8 cellular contexts compared by ENCODE assay signal in genomic region chr14:74302634-74303569, GRCh38. TPM values are rescaled to one million over a fixed set of nuclear protein-coding genes. Genes with fewer than 3 reads are reported as not detected.
DNase-seq lines count a peak whose midpoint lies in the region; ATAC-seq and TF ChIP-seq lines count a peak whose summit lies in the region.

ABCD4 (minus strand) TSS chr14:74302934; CDS start chr14:74302912, 22 bp downstream.

- no peaks in the 10 kb centered on the region for H3K4me1 ChIP-seq in Panc1 (ENCODE audit: control insufficient read depth, insufficient read depth, low read length)

- no TSS peak for BruUV-seq in Panc1 (replicated peaks; lab: Mats Ljungman, UMichigan)

- POLR2A ChIA-PET in Panc1 (lab: Charles Lee), result interaction anchor here (0.5 to 0.9 kb wide), 2 partner anchors 10 to 37 kb away, joined by 3 to 8 read pairs; no protein-coding TSS in a partner anchor

- CTCF ChIA-PET in Panc1 (lab: Charles Lee), result interaction anchor here (0.6 kb wide), 2 partner anchors 199 to 486 kb away, joined by 5 to 9 read pairs; no protein-coding TSS in a partner anchor

- H3K27ac ChIP-seq in Panc1 (ENCODE audit: low read length), result peak within 1 kb of the TSS; percentile 84

- H3K4me3 Mint-ChIP-seq in activated T-cell treated with anti-CD3 and anti-CD28 coated beads, Interleukin-2, amount 50 U/mL, for 4 hours, result peak within 1 kb of the TSS; percentile 99

- peaks cover 11% of the 10 kb centered on the region for H3K36me3 Mint-ChIP-seq in activated T-cell treated with anti-CD3 and anti-CD28 coated beads, Interleukin-2, amount 50 U/mL, for 4 hours (ENCODE audit: insufficient read depth)

- H3K36me3 ChIP-seq in Panc1 (ENCODE audit: control insufficient read depth, insufficient read depth, low read length), result peaks cover 2% of the 10 kb centered on the region; the same call in 1 of the 2 replicates

- no peaks in the 10 kb centered on the region for H3K27me3 Mint-ChIP-seq in activated T-cell treated with anti-CD3 and anti-CD28 coated beads, Interleukin-2, amount 50 U/mL, for 4 hours (ENCODE audit: low read depth)

- TF ChIP-seq CTCF in Panc1 (IDR thresholded peaks at IDR 0.05), result peak; percentile 85

- H3K4me3 ChIP-seq in Panc1 (ENCODE audit: low read depth in 2 of 2, low read length in 2 of 2), result peak within 1 kb of the TSS; percentile 75 to 83

- in situ Hi-C loops in KBM-7 (cut with MboI; ENCODE audit: low pct_unique_long_range_greater_than_20kb, low sequenced_read_pairs), result no loop called here
- in situ Hi-C loops in Panc1 (cut with HindIII; ENCODE audit: low pct_unique_long_range_greater_than_20kb, low sequenced_read_pairs), result no loop called here

- no peaks in the 10 kb centered on the region for H3K27me3 ChIP-seq in Panc1 (ENCODE audit: control insufficient read depth, insufficient read depth, low read length)

- DNase-seq in DMS79 treated with DMSO at 0.1 percent for 48 hours (lab: John Stamatoyannopoulos, UW) (peak; percentile 99), KBM-7 (peak; percentile 93), Panc1 (ENCODE audit: low read depth, low spot score) (peak; percentile 65), myocyte (ENCODE audit: low read depth) (peak; percentile 97)
- peak; percentile 78 for DNase-seq in activated T-cell treated with anti-CD3 and anti-CD28 coated beads, Interleukin-2, amount 50 U/mL, for 4 hours
- peak; percentile 81 to 90 for DNase-seq in stimulated activated CD8-positive, alpha-beta memory T cell treated with anti-CD3 and anti-CD28 coated beads, Interleukin-7, amount 100 ng/mL, for 48 hours (ENCODE audit: extremely low read depth in 1 of 2, low read depth in 1 of 2)

- no peaks in the 10 kb centered on the region for H3K9me3 ChIP-seq in Panc1 (ENCODE audit: control insufficient read depth, insufficient read depth, low read depth, low read length)

- H3K4me1 Mint-ChIP-seq in activated T-cell treated with anti-CD3 and anti-CD28 coated beads, Interleukin-2, amount 50 U/mL, for 4 hours (ENCODE audit: low read depth), result peaks cover 24% of the 10 kb centered on the region

- H3K9me3 Mint-ChIP-seq in activated T-cell treated with anti-CD3 and anti-CD28 coated beads, Interleukin-2, amount 50 U/mL, for 4 hours, result no peaks in the 10 kb centered on the region

- intact Hi-C loops in Panc1 (cut with micrococcal nuclease; ENCODE audit: unreplicated experiment), result no loop called here

- peak; percentile 95 for ATAC-seq in GM21717 (IDR thresholded peaks at IDR 0.05; ENCODE audit: unreplicated experiment)
- ATAC-seq in Panc1, result peak; percentile 99
- peak; percentile 96 to 97 for ATAC-seq in activated T-cell treated with anti-CD3 and anti-CD28 coated beads, Interleukin-2, amount 50 U/mL, for 4 hours
- ATAC-seq in esophagus mucosa, result peak; percentile 94

RNA-seq across cellular contexts. Expression of gene ABCD4, which starts in this region (rescaled TPM):
- total RNA-seq in Panc1 (2021; ENCODE audit: unreplicated experiment) (24.4 TPM), esophagus mucosa (18.1 TPM), myocyte (20.0 and 26.4 TPM in 2 replicates)
- 27.6 TPM for polyA plus RNA-seq in Panc1 (2012; ENCODE audit: insufficient read length)
- total RNA-seq in activated T-cell treated with anti-CD3 and anti-CD28 coated beads, Interleukin-2, amount 50 U/mL, for 4 hours, result 10 to 100 TPM; 30.4 to 35.7 (median 32.0) TPM
- 38.5 TPM for polyA plus RNA-seq in myocyte (2012)

Comparison
In these comparisons a context has a peak if more than half of its experiments do, and no peak if none do; other contexts are left out.
1. Peak in every context shown above with its lines: DNase-seq, ATAC-seq, H3K4me3 ChIP-seq and H3K27ac ChIP-seq.